9 cellular contexts compared by ENCODE assay signal in genomic region chr11:75563501-75563977, GRCh38. TPM values are rescaled to one million over a fixed set of nuclear protein-coding genes. Genes with fewer than 3 reads are reported as not detected.
DNase-seq lines count a peak whose midpoint lies in the region; ATAC-seq, FAIRE-seq and TF ChIP-seq lines count a peak whose summit lies in the region.
"Had no signal": no experiment of that assay in that cellular context is flagged by ENCODE, and none has a peak within 500 bp of the region (broad histone marks: within the 10 kb centered on the region; RNA-seq: fewer than 3 reads in every experiment).

No MANE protein-coding gene starts in this region.

- H3K56ac ChIP-seq in H1 (replicated peaks; ENCODE audit: insufficient read length, low read depth, low read length) = peak overlapping the region; percentile 77

- H2BK5ac ChIP-seq in H1 (ENCODE audit: low read depth, low read length) = peak overlapping the region; percentile 96

- H4K20me1 ChIP-seq in OCI-LY3 (ENCODE audit: insufficient read depth, low read length) (no peaks in the 10 kb centered on the region), H1 (replicated peaks in 1 of 2; ENCODE audit: control insufficient read depth in 1 of 2, insufficient read depth in 2 of 2, low read length in 2 of 2) (peaks cover 8 to 16% of the 10 kb centered on the region in 2 experiments), neural cell (ENCODE audit: insufficient read depth) (no peaks in the 10 kb centered on the region)

- DNase-seq in BJ (ENCODE audit: low read depth) (no peak), H1 (ENCODE audit: low read depth in 1 of 2, low spot score in 2 of 2) (no peak), islet precursor cell (no peak)
- no peak for DNase-seq in stimulated activated CD4-positive, alpha-beta T cell treated with anti-CD3 and anti-CD28 coated beads, Interleukin-2, amount 100 ng/mL, for 48 hours
- DNase-seq: NCI-H1930 had no signal

- POLR2A ChIA-PET in BJ (lab: Charles Lee) (interaction anchor here (0.6 to 4.0 kb wide), 4 partner anchors 9 to 64 kb away, joined by 4 to 26 read pairs (median 14); no protein-coding TSS in a partner anchor), H1 (lab: Charles Lee; ENCODE audit: partially characterized antibody) (interaction anchor here (0.7 to 35.1 kb wide), 8 partner anchors 0 to 163 kb away, joined by 3 to 1120 read pairs (median 26); partner anchors contain the start of genes GDPD5 and SERPINH1)

- TF ChIP-seq CTCF in BJ (IDR thresholded peaks at IDR 0.05; ENCODE audit: insufficient read depth, low read depth, low read length) = no peak
- TF ChIP-seq CTCF in OCI-LY3 (IDR thresholded peaks at IDR 0.05; ENCODE audit: low read depth, low read length) = no peak
- no peak for TF ChIP-seq CTCF in H1 (IDR thresholded peaks at IDR 0.05; ENCODE audit: control extremely low read depth in 1 of 3, insufficient read depth in 1 of 3, low read depth in 1 of 3, low read length in 3 of 3)
- TF ChIP-seq CTCF in neural cell (IDR thresholded peaks at IDR 0.05; ENCODE audit: poor library complexity, severe bottlenecking) = no peak

- peaks cover 13% of the 10 kb centered on the region for H3K79me2 ChIP-seq in OCI-LY3 (ENCODE audit: low read length)
- H3K79me2 ChIP-seq in H1 (ENCODE audit: control insufficient read depth in 1 of 2, insufficient read depth in 2 of 2, low read length in 2 of 2) = peaks cover 11 to 66% of the 10 kb centered on the region in 2 experiments
- no peaks in the 10 kb centered on the region for H3K79me2 ChIP-seq in neural cell (replicated peaks; ENCODE audit: insufficient read depth, low read length)

- peaks cover 12% of the 10 kb centered on the region for H3K23me2 ChIP-seq in H1 (ENCODE audit: low read depth, low read length)

- H2AFZ ChIP-seq in OCI-LY3 (ENCODE audit: low read depth, low read length) = no peak overlapping the region
- no peak overlapping the region for H2AFZ ChIP-seq in H1 (ENCODE audit: low read length)
- H2AFZ ChIP-seq in neural cell (ENCODE audit: low read depth, low read length) = no peak overlapping the region

- H3K14ac ChIP-seq in H1 (ENCODE audit: insufficient read length) = peak overlapping the region; percentile 44

- ATAC-seq in HG03460 (IDR thresholded peaks at IDR 0.05; ENCODE audit: unreplicated experiment) (no peak), HG03025 (IDR thresholded peaks at IDR 0.05; ENCODE audit: low FRiP score, unreplicated experiment) (no peak)

- peak in 1 of 2 experiments; percentile 16; a peak in 1 of 3 replicates for TF ChIP-seq POLR2A in H1 (IDR thresholded peaks at IDR 0.05; ENCODE audit: control extremely low read depth in 1 of 2, low read depth in 2 of 2, low read length in 2 of 2)

- peak overlapping the region; percentile 92; the same call in 1 of the 2 replicates for H3K9ac ChIP-seq in OCI-LY3 (ENCODE audit: low read length)
- peak overlapping the region in 3 of 4 experiments; percentile 70 to 91 (median 89); a peak in 6 of 7 replicates for H3K9ac ChIP-seq in H1 (replicated peaks in 1 of 4; ENCODE audit: extremely low read depth in 1 of 4, low read depth in 3 of 4, low read length in 3 of 4)
- peak overlapping the region; percentile 59 for H3K9ac ChIP-seq in neural cell (ENCODE audit: low read length)

- peak overlapping the region; percentile 97 for H3K4ac ChIP-seq in H1 (replicated peaks; ENCODE audit: insufficient read length, low read depth, low read length)

- H4K5ac ChIP-seq in H1 (ENCODE audit: insufficient read length, low read depth, low read length) = peak overlapping the region; percentile 54

- no peak for TF ChIP-seq RAD21 in H1 (IDR thresholded peaks at IDR 0.05 in 1 of 2, conservative IDR thresholded peaks at IDR 0.05 in 1 of 2; ENCODE audit: low read depth in 2 of 2, low read length in 2 of 2)
- TF ChIP-seq RAD21 in neural cell (conservative IDR thresholded peaks at IDR 0.05) = no peak

- TF ChIP-seq EP300 in H1 (IDR thresholded peaks at IDR 0.05; ENCODE audit: borderline replicate concordance in 1 of 2, low read depth in 2 of 2, low read length in 2 of 2) (no peak), neural cell (conservative IDR thresholded peaks at IDR 0.05; ENCODE audit: poor library complexity, severe bottlenecking) (no peak)

- H3K4me1 ChIP-seq in OCI-LY3 (ENCODE audit: low read length) (peaks cover 15% of the 10 kb centered on the region), H1 (replicated peaks in 1 of 4; ENCODE audit: control insufficient read depth in 3 of 4, insufficient read depth in 4 of 4, low read length in 3 of 4) (peaks cover 10 to 50% (median 33%) of the 10 kb centered on the region in 4 experiments)

- H3K18ac ChIP-seq in H1 (ENCODE audit: extremely low read depth, low read length) = peak overlapping the region; percentile 96

- H3K27ac ChIP-seq in OCI-LY3 (ENCODE audit: low read length) (no peak overlapping the region), H1 (ENCODE audit: low read depth, low read length) (peak overlapping the region; percentile 95), neural cell (ENCODE audit: low read length) (peak overlapping the region; percentile 45)

- WGBS in H1 (ENCODE audit: extremely low coverage in 1 of 2, insufficient coverage in 1 of 2, insufficient read length in 1 of 2, insufficient replicate concordance in 2 of 2, low coverage in 1 of 2, low lambda C conversion rate in 2 of 2, missing lambda C conversion rate in 1 of 2), 2 experiments = 6% methylated on average over 5 of the region's 5 CpGs; no CpG with 5 or more reads in 1 of the 2 experiments

- peak overlapping the region; percentile 98; the same call in 1 of the 2 replicates for H2BK20ac ChIP-seq in H1 (ENCODE audit: low read length)

- no peak overlapping the region for H3K23ac ChIP-seq in H1 (ENCODE audit: insufficient read length)

- H3K36me3 ChIP-seq in BJ (ENCODE audit: control insufficient read depth, insufficient read depth, low read length) = peaks cover 31% of the 10 kb centered on the region
- H3K36me3 ChIP-seq in OCI-LY3 (replicated peaks; ENCODE audit: low read depth, low read length) = peaks cover 10% of the 10 kb centered on the region
- H3K36me3 ChIP-seq in H1 (ENCODE audit: control insufficient read depth in 2 of 4, insufficient read depth in 4 of 4, low read length in 3 of 4) = peaks cover 13 to 27% (median 22%) of the 10 kb centered on the region in 4 experiments
- H3K36me3 ChIP-seq in neural cell (ENCODE audit: insufficient read depth, low read length) = no peaks in the 10 kb centered on the region

- H2BK12ac ChIP-seq in H1 (ENCODE audit: low read depth, low read length) = peak overlapping the region; percentile 68; the same call in 1 of the 2 replicates

- no peak for FAIRE-seq in H1 (lab: Jason Lieb, UNC)

- peak overlapping the region; percentile 96 for H4K91ac ChIP-seq in H1 (replicated peaks; ENCODE audit: insufficient read length, low read length)

- H3K4me2 ChIP-seq in OCI-LY3 (ENCODE audit: low read length) = peak overlapping the region; percentile 93
- peak overlapping the region; percentile 82 to 95 for H3K4me2 ChIP-seq in H1 (ENCODE audit: insufficient read depth in 1 of 2, low read depth in 2 of 2, low read length in 2 of 2)
- no peak overlapping the region for H3K4me2 ChIP-seq in neural cell (ENCODE audit: low read length)

- peak overlapping the region; percentile 96 for H3K4me3 ChIP-seq in BJ (ENCODE audit: low read depth, low read length)
- H3K4me3 ChIP-seq in OCI-LY3 (ENCODE audit: low read length) = peak overlapping the region; percentile 85
- H3K4me3 ChIP-seq in H1 (ENCODE audit: extremely low read depth in 1 of 4, insufficient read depth in 2 of 4, low read depth in 3 of 4, low read length in 4 of 4) = peak overlapping the region; percentile 62 to 93 (median 84)
- H3K4me3 ChIP-seq in neural cell (ENCODE audit: low read length) = peak overlapping the region; percentile 66

- H2BK15ac ChIP-seq in H1 (ENCODE audit: low read length) = peak overlapping the region; percentile 99; the same call in 1 of the 2 replicates

- CTCF ChIA-PET in BJ (lab: Yijun Ruan, JAX) (interaction anchor here (0.9 to 9.8 kb wide), 7 partner anchors 9 to 274 kb away, joined by 3 to 74 read pairs (median 5); no protein-coding TSS in a partner anchor), H1 (lab: Charles Lee; ENCODE audit: partially characterized antibody) (interaction anchor here (0.7 to 17.4 kb wide), 15 partner anchors 4 to 118 kb away, joined by 3 to 344 read pairs (median 6); partner anchors contain the start of genes GDPD5 and SERPINH1)

- H4K8ac ChIP-seq in H1 (ENCODE audit: extremely low read depth, insufficient read depth, low read length) = peak overlapping the region; percentile 83

- H2BK120ac ChIP-seq in H1 (replicated peaks; ENCODE audit: low read depth, low read length) = peak overlapping the region; percentile 73

- H3K79me1 ChIP-seq in H1 (ENCODE audit: low read depth, low read length) = peaks cover 10% of the 10 kb centered on the region; the same call in 1 of the 2 replicates

- H3K9me3 ChIP-seq in OCI-LY3 (ENCODE audit: insufficient read depth, low read length) = no peaks in the 10 kb centered on the region
- no peaks in the 10 kb centered on the region for H3K9me3 ChIP-seq in H1 (ENCODE audit: insufficient read depth in 2 of 2, low read depth in 1 of 2, low read length in 1 of 2)
- H3K9me3 ChIP-seq in neural cell (ENCODE audit: low read length) = no peaks in the 10 kb centered on the region

- H3K27me3 ChIP-seq in BJ (ENCODE audit: control insufficient read depth, insufficient read depth, low read length) (no peaks in the 10 kb centered on the region), OCI-LY3 (ENCODE audit: low read depth, low read length) (0 out of 2 replicates have a peak, but pooled peaks cover 2% of the 10 kb centered on the region), H1 (replicated peaks in 1 of 4; ENCODE audit: control insufficient read depth in 3 of 4, extremely low read depth in 1 of 4, insufficient read depth in 3 of 4, low read length in 3 of 4) (no peaks in the 10 kb centered on the region), neural cell (ENCODE audit: insufficient read depth, low read depth, low read length) (no peaks in the 10 kb centered on the region)

- H3K9me2 ChIP-seq in neural cell (ENCODE audit: insufficient read depth, low read length) = no peaks in the 10 kb centered on the region

- no peaks in the 10 kb centered on the region for H3F3A ChIP-seq in neural cell (ENCODE audit: insufficient read depth, low read length, poor library complexity, severe bottlenecking)

- peak overlapping the region; percentile 82; the same call in 1 of the 2 replicates for H2AK5ac ChIP-seq in H1 (ENCODE audit: low read depth, low read length)

RNA-seq across cellular contexts. Expression of gene SERPINH1, which starts 1.5 kb away (rescaled TPM):
- polyA plus RNA-seq in BJ (2011; rRNA removed) = 1,158 and 1,604 TPM in 2 replicates
- 433 and 530 TPM in 2 replicates for polyA minus RNA-seq in BJ (2011; rRNA and poly(A)+ RNA removed)
- 420 and 424 TPM in 2 replicates for total RNA-seq in H1 (2021; fragmentation: NEBNext Ultra II Directional; extraction: Animal tissue kit (Norgen Biotek cat#: 25700))
- polyA plus RNA-seq in H1 (2011; rRNA removed) = 621 and 869 TPM in 2 replicates
- 482 TPM for polyA plus RNA-seq in H1 (2011; cell fraction: cytosol; rRNA removed)
- 605 TPM for polyA plus RNA-seq in H1 (2011; cell fraction: nucleus; rRNA removed)
- 280 to 399 TPM (median 368 TPM) in 4 replicates for polyA plus RNA-seq in H1 (2012, experiment 1 of 2)
- 351 TPM for polyA plus RNA-seq in H1 (2012, experiment 2 of 2)
- polyA plus RNA-seq in H1 (2013, experiment 1 of 2) = 739 TPM
- 760 TPM for polyA plus RNA-seq in H1 (2013, experiment 2 of 2)
- polyA minus RNA-seq in H1 (2011; rRNA and poly(A)+ RNA removed) = 124 and 163 TPM in 2 replicates
- polyA minus RNA-seq in H1 (2011; cell fraction: cytosol; rRNA and poly(A)+ RNA removed) = 266 TPM
- 239 TPM for polyA minus RNA-seq in H1 (2011; cell fraction: nucleus; rRNA and poly(A)+ RNA removed)
- polyA plus RNA-seq in neural cell = 16.1 and 17.0 TPM in 2 replicates
- polyA minus RNA-seq in neural cell = 4.9 TPM in 2 replicates

RNA-seq across cellular contexts. Expression of gene GDPD5, which starts 37.8 kb away (rescaled TPM):
- polyA plus RNA-seq in BJ (2011; rRNA removed) = 5.0 and 7.7 TPM in 2 replicates
- polyA minus RNA-seq in BJ (2011; rRNA and poly(A)+ RNA removed) = 12.0 and 14.4 TPM in 2 replicates
- 8.1 and 8.6 TPM in 2 replicates for total RNA-seq in H1 (2021; fragmentation: NEBNext Ultra II Directional; extraction: Animal tissue kit (Norgen Biotek cat#: 25700))
- 7.8 and 10.2 TPM in 2 replicates for polyA plus RNA-seq in H1 (2011; rRNA removed)
- 6.4 TPM for polyA plus RNA-seq in H1 (2011; cell fraction: cytosol; rRNA removed)
- polyA plus RNA-seq in H1 (2011; cell fraction: nucleus; rRNA removed) = 27.2 TPM
- 4.8 to 10.4 TPM (median 8.0 TPM) in 4 replicates for polyA plus RNA-seq in H1 (2012, experiment 1 of 2)
- 6.2 TPM for polyA plus RNA-seq in H1 (2012, experiment 2 of 2)
- 10.7 TPM for polyA plus RNA-seq in H1 (2013, experiment 1 of 2)
- polyA plus RNA-seq in H1 (2013, experiment 2 of 2) = 10.8 TPM
- polyA minus RNA-seq in H1 (2011; rRNA and poly(A)+ RNA removed) = 6.0 and 7.1 TPM in 2 replicates
- polyA minus RNA-seq in H1 (2011; cell fraction: cytosol; rRNA and poly(A)+ RNA removed) = 3.8 TPM
- polyA minus RNA-seq in H1 (2011; cell fraction: nucleus; rRNA and poly(A)+ RNA removed) = 8.1 TPM
- polyA plus RNA-seq in neural cell = 19.2 and 32.3 TPM in 2 replicates
- polyA minus RNA-seq in neural cell = 36.0 and 45.5 TPM in 2 replicates

Comparison
In these comparisons a context has a peak if more than half of its experiments do, and no peak if none do; other contexts are left out.
1. RNA of gene SERPINH1, which starts 1.5 kb away (polyA plus RNA-seq): 1,158 to 1,604 TPM in BJ and 280 to 869 TPM in H1; 16.1 to 17.0 TPM in neural cell; every median in the first group is over 10 times any median in the second.
2. Peak in every context shown above with its lines, with median percentiles within 50 percentile points of each other: H3K4me3 ChIP-seq and H3K9ac ChIP-seq.